8 cellular contexts compared by ENCODE assay signal in the genomic region with DNA sequence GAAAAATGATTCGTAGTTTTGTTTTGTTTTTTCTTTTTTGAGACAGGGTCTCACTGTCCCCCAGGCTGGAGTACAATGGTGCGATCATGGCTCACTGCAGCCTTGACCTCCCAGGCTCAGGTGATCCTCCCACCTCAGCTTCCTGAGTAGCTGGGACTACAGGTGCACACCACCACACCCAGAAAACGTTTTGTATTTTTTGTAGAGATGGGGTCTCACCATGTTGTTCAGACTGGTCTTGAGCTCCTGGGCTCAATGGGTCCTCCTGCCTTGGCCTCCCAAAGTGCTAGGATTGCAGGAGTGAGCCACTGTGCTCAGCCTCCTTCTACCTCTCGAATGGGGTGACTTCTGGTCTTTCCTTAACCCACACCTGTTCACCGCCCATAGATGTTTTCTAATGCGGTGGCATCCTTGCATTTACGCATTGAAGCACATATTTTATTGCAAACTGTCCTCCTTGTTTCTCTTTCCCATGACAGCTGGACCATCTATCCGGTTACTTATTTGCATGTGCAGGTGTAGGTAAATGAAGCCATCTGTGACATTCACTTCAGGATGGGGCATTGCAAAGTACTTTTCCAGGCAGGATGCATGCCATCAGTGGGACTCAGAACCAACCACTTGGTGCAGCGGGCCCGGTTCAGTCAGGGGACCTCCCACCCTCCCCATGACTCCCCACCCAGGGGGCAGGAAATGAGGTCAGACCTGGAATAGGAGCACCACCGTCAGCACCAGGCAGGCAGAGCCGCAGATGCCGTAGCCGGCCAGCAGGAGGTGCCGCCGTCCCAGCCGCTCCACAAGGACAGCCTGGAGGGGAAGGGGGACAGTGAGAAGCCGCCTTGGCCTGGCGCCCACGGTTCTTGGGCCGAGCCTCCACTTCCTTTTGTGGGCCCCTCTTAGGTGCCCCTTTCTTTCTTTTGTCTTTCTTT. TPM values are rescaled to one million over a fixed set of nuclear protein-coding genes. Genes with fewer than 3 reads are reported as not detected.
A peak's percentile ranks its signal among the peaks of the same experiment; 100 is the strongest.
DNase-seq lines count a peak whose midpoint lies in the region; ATAC-seq and TF ChIP-seq lines count a peak whose summit lies in the region.

No MANE protein-coding gene starts in this region.

- 67 to 68% (median 68%) methylated on average over 18 to 21 of the region's 21 CpGs for WGBS in psoas muscle, 3 donors

- H3K27me3 ChIP-seq in breast epithelium (no peaks in the 10 kb centered on the region), Peyer's patch (no peaks in the 10 kb centered on the region), psoas muscle (ENCODE audit: insufficient read depth in 3 of 3, low read length in 2 of 3) (no peaks in the 10 kb centered on the region), dorsolateral prefrontal cortex (no peaks in the 10 kb centered on the region)

- H3K4me1 ChIP-seq in breast epithelium (no peaks in the 10 kb centered on the region), Peyer's patch (peaks cover 0 to 9% (median 0%) of the 10 kb centered on the region in 4 donors), psoas muscle (no peaks in the 10 kb centered on the region)

- peak; percentile 28 for DNase-seq in MCF 10A (ENCODE audit: unreplicated experiment)
- DNase-seq in breast epithelium (ENCODE audit: low spot score in 2 of 2) = no peak
- peak; percentile 40 to 64 (median 63) for DNase-seq in Peyer's patch
- peak; percentile 5 to 11 for DNase-seq in erythroblast (lab: John Stamatoyannopoulos, UW)
- no peak for DNase-seq in psoas muscle
- no peak for DNase-seq in dorsolateral prefrontal cortex
- DNase-seq in NCI-H748 treated with DMSO at 0.1 percent for 48 hours (lab: John Stamatoyannopoulos, UW) = no peak

- H3K4me1 Mint-ChIP-seq in MCF 10A (ENCODE audit: insufficient read depth, unreplicated experiment) = peaks cover 14% of the 10 kb centered on the region

- CTCF ChIA-PET in MCF 10A (lab: Yijun Ruan, JAX) = interaction anchor here (0.6 to 1.3 kb wide), 3 partner anchors 28 to 102 kb away, joined by 3 to 4 read pairs (median 4); no protein-coding TSS in a partner anchor

- POLR2A ChIA-PET in MCF 10A (lab: Yijun Ruan, JAX) = no interaction called here

- H3K36me3 ChIP-seq in breast epithelium (no peaks in the 10 kb centered on the region), Peyer's patch (no peaks in the 10 kb centered on the region), psoas muscle (ENCODE audit: insufficient read depth in 1 of 2, low read depth in 1 of 2) (no peaks in the 10 kb centered on the region)

- no peak for TF ChIP-seq POLR2A in breast epithelium (IDR thresholded peaks at IDR 0.05)
- TF ChIP-seq POLR2A in Peyer's patch (IDR thresholded peaks at IDR 0.05) = no peak
- no peak for TF ChIP-seq POLR2A in erythroblast (IDR thresholded peaks at IDR 0.05; ENCODE audit: low read length)

- H3K27me3 Mint-ChIP-seq in MCF 10A (ENCODE audit: insufficient read depth, unreplicated experiment) = no peaks in the 10 kb centered on the region

- intact Hi-C loops in MCF 10A (cut with micrococcal nuclease) = no loop called here
- intact Hi-C loops in breast epithelium (cut with DNase I; ENCODE audit: low total_unique reads) = no loop called here
- intact Hi-C loops in psoas muscle (cut with DNase I) = loop anchor here (5.0 to 10.0 kb wide), 3 partner anchors 85 to 93 kb away; no protein-coding TSS in a partner anchor
- intact Hi-C loops in dorsolateral prefrontal cortex (cut with DNase I) = loop anchor here in 1 of 2 donors (5.0 kb wide), 2 partner anchors 83 to 92 kb away; no protein-coding TSS in a partner anchor

- H3K27ac ChIP-seq in breast epithelium = no peak overlapping the region
- no peak overlapping the region for H3K27ac ChIP-seq in Peyer's patch
- no peak overlapping the region for H3K27ac ChIP-seq in psoas muscle
- H3K27ac ChIP-seq in dorsolateral prefrontal cortex = no peak overlapping the region

- no peak overlapping the region for H3K4me3 ChIP-seq in breast epithelium
- no peak overlapping the region for H3K4me3 ChIP-seq in Peyer's patch
- H3K4me3 ChIP-seq in psoas muscle = no peak overlapping the region
- H3K4me3 ChIP-seq in dorsolateral prefrontal cortex = no peak overlapping the region

- peak; percentile 44 for TF ChIP-seq CTCF in MCF 10A (IDR thresholded peaks at IDR 0.05; ENCODE audit: unreplicated experiment)
- no peak for TF ChIP-seq CTCF in breast epithelium (IDR thresholded peaks at IDR 0.05)
- TF ChIP-seq CTCF in Peyer's patch (IDR thresholded peaks at IDR 0.05) = peak; percentile 5 to 71 (median 58)
- TF ChIP-seq CTCF in psoas muscle (IDR thresholded peaks at IDR 0.05) = peak; percentile 36
- TF ChIP-seq CTCF in dorsolateral prefrontal cortex (IDR thresholded peaks at IDR 0.05 in 54 of 56, conservative IDR thresholded peaks at IDR 0.05 in 2 of 56; ENCODE audit: low read depth in 1 of 56, partially characterized antibody in 56 of 56) = peak in 16 of 56 donors; percentile 7 to 29 (median 16)

- H3K27ac Mint-ChIP-seq in MCF 10A (ENCODE audit: low read depth, unreplicated experiment) = no peak overlapping the region

- H3K9me3 Mint-ChIP-seq in MCF 10A (ENCODE audit: unreplicated experiment) = no peaks in the 10 kb centered on the region

- no peak overlapping the region for H3K4me3 Mint-ChIP-seq in MCF 10A (ENCODE audit: unreplicated experiment)

- ATAC-seq in psoas muscle (peak in 2 of 4 donors; percentile 27 to 55), HG03280 (IDR thresholded peaks at IDR 0.05; ENCODE audit: unreplicated experiment) (no peak)

- peaks cover 6% of the 10 kb centered on the region for H3K36me3 Mint-ChIP-seq in MCF 10A (ENCODE audit: insufficient read depth, unreplicated experiment)

- no TSS peak for BruUV-seq in MCF 10A (replicated peaks; lab: Mats Ljungman, UMichigan)

- H3K9me3 ChIP-seq in breast epithelium (no peaks in the 10 kb centered on the region), Peyer's patch (no peaks in the 10 kb centered on the region), psoas muscle (no peaks in the 10 kb centered on the region)

RNA-seq across cellular contexts. Expression of a gene that starts 16.5 kb away (rescaled TPM):
- total RNA-seq in MCF 10A (2022) = not detected in 2 replicates
- total RNA-seq in breast epithelium = not detected
- 1 to 10 TPM in 1 of 4 donors, not detected in 3; 3.3 TPM for total RNA-seq in Peyer's patch
- not detected for total RNA-seq in psoas muscle
- not detected for polyA plus RNA-seq in psoas muscle
- under 1 TPM in 1 of 120 experiments, not detected in 119; 0.35 TPM for total RNA-seq in dorsolateral prefrontal cortex

RNA-seq across cellular contexts. Expression of a gene that starts 59.7 kb away (rescaled TPM):
- total RNA-seq in MCF 10A (2022) = 0.39 and 0.61 TPM in 2 replicates
- 1 to 10 TPM; 2.3 to 2.8 (median 2.7) TPM for total RNA-seq in breast epithelium
- 100 to 1,000 TPM in 3 of 4 donors, 10 to 100 TPM in 1; 12.4 to 730 (median 340) TPM for total RNA-seq in Peyer's patch
- 10 to 100 TPM; 12.8 to 97.9 (median 55.5) TPM for total RNA-seq in psoas muscle
- 10 to 100 TPM; 13.2 to 36.8 (median 31.7) TPM for polyA plus RNA-seq in psoas muscle
- total RNA-seq in dorsolateral prefrontal cortex = 10 to 100 TPM in 99 of 120 experiments, 1 to 10 TPM in 21; 2.9 to 56.3 (median 15.9) TPM

Comparison
In these comparisons a context has a peak if more than half of its experiments do, and no peak if none do; other contexts are left out.
1. DNase-seq: peak in MCF 10A (single experiment), Peyer's patch (3 of 3) and erythroblast (2 of 2); none in breast epithelium (0 of 2), psoas muscle (0 of 2), dorsolateral prefrontal cortex (0 of 10) and NCI-H748 treated with DMSO at 0.1 percent for 48 hours (single experiment).
2. CTCF ChIP-seq: peak in MCF 10A (single experiment), Peyer's patch (6 of 6) and psoas muscle (single experiment); none in breast epithelium (0 of 3).
3. intact Hi-C loops: an anchor here in psoas muscle (5.0 to 10.0 kb wide); none called in MCF 10A and breast epithelium.